ENCODE assay signal across 8 cellular contexts in genomic region chr1:198158766-198159589, GRCh38. TPM values are rescaled to one million over a fixed set of nuclear protein-coding genes. Genes with fewer than 3 reads are reported as not detected.
A peak's percentile ranks its signal among the peaks of the same experiment; 100 is the strongest.
DNase-seq lines count a peak whose midpoint lies in the region; ATAC-seq and TF ChIP-seq lines count a peak whose summit lies in the region.

No MANE protein-coding gene starts in this region.

- H3K36me3 ChIP-seq in liver (ENCODE audit: control insufficient read depth in 4 of 4, insufficient read depth in 3 of 4, low read depth in 1 of 4, low read length in 3 of 4): no peaks in the 10 kb centered on the region

- ATAC-seq in GM19438 (IDR thresholded peaks at IDR 0.05; ENCODE audit: low read depth, unreplicated experiment) (peak; percentile 52), HG03565 (IDR thresholded peaks at IDR 0.05; ENCODE audit: unreplicated experiment) (peak; percentile 53)

- H3K27me3 Mint-ChIP-seq in dendritic cell treated with granulocyte-macrophage colony-stimulating factor and Interleukin-4, amounts not matched to agents 40 ng/mL and 50 ng/mL, for 4 days: no peaks in the 10 kb centered on the region

- DNase-seq in CD1c-positive myeloid dendritic cell (ENCODE audit: extremely low spot score) (peak; percentile 93), NCI-H748 (lab: John Stamatoyannopoulos, UW; ENCODE audit: unreplicated experiment) (peak; percentile 89)
- DNase-seq in activated CD4-positive, alpha-beta T cell treated with anti-CD3 and anti-CD28 coated beads, Interleukin-2, amount 50 U/mL, for 1 hour: peak; percentile 81
- peak; percentile 87 for DNase-seq in stimulated activated CD4-positive, alpha-beta T cell treated with anti-CD3 and anti-CD28 coated beads, Interleukin-4, amount 100 ng/mL, for 1 hour

- H3K9ac ChIP-seq in liver (ENCODE audit: low read depth in 1 of 2, low read length in 2 of 2): peak overlapping the region; percentile 73 to 97

- peak overlapping the region; percentile 89 to 97 for H3K27ac ChIP-seq in liver (ENCODE audit: low read depth in 1 of 2, low read length in 2 of 2)

- H3K9me3 Mint-ChIP-seq in dendritic cell treated with granulocyte-macrophage colony-stimulating factor and Interleukin-4, amounts not matched to agents 40 ng/mL and 50 ng/mL, for 4 days: no peaks in the 10 kb centered on the region

- H3K4me1 Mint-ChIP-seq in dendritic cell treated with granulocyte-macrophage colony-stimulating factor and Interleukin-4, amounts not matched to agents 40 ng/mL and 50 ng/mL, for 4 days (ENCODE audit: low read depth): peaks cover 55% of the 10 kb centered on the region

- peaks cover 11 to 47% (median 29%) of the 10 kb centered on the region in 4 donors for H3K4me1 ChIP-seq in liver (ENCODE audit: control insufficient read depth in 4 of 4, insufficient read depth in 4 of 4, low read length in 3 of 4)

- H3K27me3 ChIP-seq in liver (ENCODE audit: control insufficient read depth in 4 of 4, insufficient read depth in 4 of 4, low read length in 3 of 4): no peaks in the 10 kb centered on the region

- WGBS in liver: under 1% methylated on average over 37 of the region's 37 CpGs

- no peaks in the 10 kb centered on the region for H3K9me3 ChIP-seq in liver (ENCODE audit: control insufficient read depth in 4 of 4, low read length in 3 of 4)

- H3K27ac Mint-ChIP-seq in dendritic cell treated with granulocyte-macrophage colony-stimulating factor and Interleukin-4, amounts not matched to agents 40 ng/mL and 50 ng/mL, for 4 days: peak overlapping the region; percentile 93

- peak in 1 of 2 donors; percentile 28 for TF ChIP-seq RAD21 in liver (IDR thresholded peaks at IDR 0.05)

- TF ChIP-seq CTCF in liver (IDR thresholded peaks at IDR 0.05; ENCODE audit: low read depth, low read length, missing input control): no peak

- intact Hi-C loops in dendritic cell treated with granulocyte-macrophage colony-stimulating factor and Interleukin-4, amounts not matched to agents 40 ng/mL and 50 ng/mL, for 4 days (cut with micrococcal nuclease): loop anchor here (2.0 to 10.0 kb wide), 4 partner anchors 73 to 524 kb away; partner anchors contain the start of gene LHX9

- H3K36me3 Mint-ChIP-seq in dendritic cell treated with granulocyte-macrophage colony-stimulating factor and Interleukin-4, amounts not matched to agents 40 ng/mL and 50 ng/mL, for 4 days (ENCODE audit: low read depth): peaks cover 17% of the 10 kb centered on the region

- peak overlapping the region; percentile 80 to 91 (median 89) for H3K4me3 ChIP-seq in liver (ENCODE audit: low read depth in 1 of 3, low read length in 3 of 3)

- H3K4me3 Mint-ChIP-seq in dendritic cell treated with granulocyte-macrophage colony-stimulating factor and Interleukin-4, amounts not matched to agents 40 ng/mL and 50 ng/mL, for 4 days: peak overlapping the region; percentile 93

TF ChIP-seq in liver, 16 proteins besides CTCF, POLR2A, EP300 and RAD21:
- TF ChIP-seq FOXA2 (IDR thresholded peaks at IDR 0.05): no peak
- TF ChIP-seq NR2F2 (IDR thresholded peaks at IDR 0.05): no peak
- TF ChIP-seq REST (IDR thresholded peaks at IDR 0.05): peak; percentile 43
- TF ChIP-seq TAF1 (conservative IDR thresholded peaks at IDR 0.05): peak; percentile 57
- peak; percentile 69 for TF ChIP-seq YY1 (IDR thresholded peaks at IDR 0.05)
- TF ChIP-seq RXRA (IDR thresholded peaks at IDR 0.05): peak in 1 of 2 donors; percentile 5
- peak; percentile 30 to 82 for TF ChIP-seq GABPA (IDR thresholded peaks at IDR 0.05 in 1 of 2, conservative IDR thresholded peaks at IDR 0.05 in 1 of 2)
- no peak for TF ChIP-seq ZBTB33 (IDR thresholded peaks at IDR 0.05)
- TF ChIP-seq SP1 (IDR thresholded peaks at IDR 0.05): peak; percentile 58

RNA-seq across cellular contexts. Expression of gene NEK7, which starts 2.2 kb away (rescaled TPM):
- total RNA-seq in liver: 10 to 100 TPM; 28.7 to 34.4 TPM
- polyA plus RNA-seq in liver: 10 to 100 TPM in 1 of 2 donors, 1 to 10 TPM in 1; 9.2 to 11.8 TPM

Comparison
In these comparisons a context has a peak if more than half of its experiments do, and no peak if none do; other contexts are left out.
1. Peak in every context shown above with its lines: DNase-seq, ATAC-seq, H3K4me3 ChIP-seq and H3K27ac ChIP-seq.